8 cellular contexts compared by ENCODE assay signal in genomic region chr2:24613154-24613814, GRCh38.
DNase-seq lines count a peak whose midpoint lies in the region; ATAC-seq, FAIRE-seq and TF ChIP-seq lines count a peak whose summit lies in the region.

No MANE protein-coding gene starts in this region.

- H3K9ac ChIP-seq in Loucy (ENCODE audit: low read depth, low read length, poor library complexity, severe bottlenecking), result no peak overlapping the region

- no peak overlapping the region for H3K4me2 ChIP-seq in Loucy (ENCODE audit: low read depth, low read length, poor library complexity, severe bottlenecking)

- H2AFZ ChIP-seq in Loucy (ENCODE audit: low read length), result no peak overlapping the region

- no peaks in the 10 kb centered on the region for H3K9me2 ChIP-seq in Loucy (replicated peaks; ENCODE audit: low read depth, low read length)

- DNase-seq in COLO829 (ENCODE audit: low spot score), result peak; percentile 31
- peak; percentile 69 for DNase-seq in iPS DF 19.7 (ENCODE audit: low read depth, low spot score)
- no peak for DNase-seq in aorta
- no peak for DNase-seq in coronary artery (ENCODE audit: low spot score)

- ATAC-seq in GM18909 (IDR thresholded peaks at IDR 0.05; ENCODE audit: poor library complexity, unreplicated experiment) (peak; percentile 73), aorta (ENCODE audit: low FRiP score) (no peak), HG03565 (IDR thresholded peaks at IDR 0.05; ENCODE audit: unreplicated experiment) (no peak)

- H3K79me2 ChIP-seq in Loucy (ENCODE audit: insufficient read depth, low read length), result peaks cover 28% of the 10 kb centered on the region

- H4K20me1 ChIP-seq in Loucy (ENCODE audit: insufficient read depth, low read length, poor library complexity, severe bottlenecking), result peaks cover 3% of the 10 kb centered on the region

- H3K9me3 ChIP-seq in Loucy (ENCODE audit: insufficient read depth, low read depth, low read length) (no peaks in the 10 kb centered on the region), aorta (ENCODE audit: control insufficient read depth, low read length) (no peaks in the 10 kb centered on the region)

- H3K27me3 ChIP-seq in Loucy (ENCODE audit: insufficient read depth, low read length, poor library complexity, severe bottlenecking), result no peaks in the 10 kb centered on the region
- no peaks in the 10 kb centered on the region for H3K27me3 ChIP-seq in aorta (ENCODE audit: control insufficient read depth in 1 of 2, insufficient read depth in 2 of 2, low read length in 1 of 2)

- H3K4me3 ChIP-seq in Loucy (ENCODE audit: low read length, poor library complexity, severe bottlenecking), result no peak overlapping the region
- no peak overlapping the region for H3K4me3 ChIP-seq in aorta (ENCODE audit: low read length in 2 of 2)
- H3K4me3 ChIP-seq in coronary artery, result no peak overlapping the region

- no peaks in the 10 kb centered on the region for H3K4me1 ChIP-seq in Loucy (ENCODE audit: insufficient read depth, low read length, poor library complexity, severe bottlenecking)
- H3K4me1 ChIP-seq in aorta (ENCODE audit: control insufficient read depth in 1 of 2, insufficient read depth in 2 of 2, low read length in 2 of 2), result peaks cover 0 to 3% of the 10 kb centered on the region in 2 donors

- 68 to 75% methylated on average over 6 of the region's 6 CpGs for whole genome bisulfite sequencing in aorta, 2 donors

- FAIRE-seq in TTC549 (lab: Jason Lieb, UNC), result peak; percentile 88

- intact Hi-C loops in aorta (cut with DNase I), result loop anchor here in 1 of 2 donors (5.0 kb wide), 1 partner anchor 36 kb away; no protein-coding TSS in a partner anchor

- TF ChIP-seq CTCF in Loucy (conservative IDR thresholded peaks at IDR 0.05; ENCODE audit: low read length) (peak; percentile 86), coronary artery (IDR thresholded peaks at IDR 0.05) (no peak)

- H3F3A ChIP-seq in Loucy (ENCODE audit: low read depth), result no peaks in the 10 kb centered on the region

- H3K36me3 ChIP-seq in Loucy (ENCODE audit: insufficient read depth, low read length), result no peaks in the 10 kb centered on the region
- no peaks in the 10 kb centered on the region for H3K36me3 ChIP-seq in aorta (ENCODE audit: control insufficient read depth in 1 of 2, insufficient read depth in 2 of 2, low read length in 1 of 2)

- no peak overlapping the region for H3K27ac ChIP-seq in aorta (ENCODE audit: low read depth in 1 of 2, low read length in 2 of 2)
- H3K27ac ChIP-seq in coronary artery, result no peak overlapping the region

Comparison
In these comparisons a context has a peak if more than half of its experiments do, and no peak if none do; other contexts are left out.
1. DNase-seq: peak in COLO829 (single experiment) and iPS DF 19.7 (single experiment); none in aorta (0 of 2) and coronary artery (single experiment).